Comparison of ENCODE assay signal across 1 cellular context in genomic region chr9:971901-972511, GRCh38.
TF ChIP-seq lines count a peak whose summit lies in the region.

No MANE protein-coding gene starts in this region.

TF ChIP-seq in HepG2, 621 proteins besides CTCF, POLR2A, EP300 and RAD21:
- TF ChIP-seq ZBTB14 (CRISPR knock-in tag; IDR thresholded peaks at IDR 0.05) = no peak
- TF ChIP-seq MTF1 (CRISPR knock-in tag; IDR thresholded peaks at IDR 0.05) = no peak
- TF ChIP-seq ZMYM4 (CRISPR knock-in tag; IDR thresholded peaks at IDR 0.05) = no peak
- no peak for TF ChIP-seq ZBTB7B (CRISPR knock-in tag; IDR thresholded peaks at IDR 0.05)
- TF ChIP-seq ZBTB34 (CRISPR knock-in tag; IDR thresholded peaks at IDR 0.05) = no peak
- TF ChIP-seq NR2F1 (CRISPR knock-in tag; IDR thresholded peaks at IDR 0.05) = no peak
- no peak for TF ChIP-seq CHD4 (IDR thresholded peaks at IDR 0.05; ENCODE audit: borderline replicate concordance, low read length)
- no peak for TF ChIP-seq ZNF3 (CRISPR knock-in tag; IDR thresholded peaks at IDR 0.05)
- no peak for TF ChIP-seq TFDP2 (CRISPR knock-in tag; IDR thresholded peaks at IDR 0.05)
- no peak for TF ChIP-seq ZSCAN21 (CRISPR knock-in tag; IDR thresholded peaks at IDR 0.05; ENCODE audit: borderline replicate concordance)
- no peak for TF ChIP-seq ZNF264 (CRISPR knock-in tag; IDR thresholded peaks at IDR 0.05)
- TF ChIP-seq POGZ (CRISPR knock-in tag; IDR thresholded peaks at IDR 0.05) = no peak
- TF ChIP-seq ARID4A (CRISPR knock-in tag; IDR thresholded peaks at IDR 0.05; ENCODE audit: borderline replicate concordance) = no peak
- no peak for TF ChIP-seq RFX1 (IDR thresholded peaks at IDR 0.05)
- no peak for TF ChIP-seq DR1 (CRISPR knock-in tag; IDR thresholded peaks at IDR 0.05)
- TF ChIP-seq SKI (IDR thresholded peaks at IDR 0.05; ENCODE audit: partially characterized antibody) = no peak
- TF ChIP-seq AFF4 (CRISPR knock-in tag; IDR thresholded peaks at IDR 0.05) = no peak
TF ChIP-seq in HepG2: peak in this region for 0.
